ENCODE assay signal across 27 cellular contexts in the genomic region with DNA sequence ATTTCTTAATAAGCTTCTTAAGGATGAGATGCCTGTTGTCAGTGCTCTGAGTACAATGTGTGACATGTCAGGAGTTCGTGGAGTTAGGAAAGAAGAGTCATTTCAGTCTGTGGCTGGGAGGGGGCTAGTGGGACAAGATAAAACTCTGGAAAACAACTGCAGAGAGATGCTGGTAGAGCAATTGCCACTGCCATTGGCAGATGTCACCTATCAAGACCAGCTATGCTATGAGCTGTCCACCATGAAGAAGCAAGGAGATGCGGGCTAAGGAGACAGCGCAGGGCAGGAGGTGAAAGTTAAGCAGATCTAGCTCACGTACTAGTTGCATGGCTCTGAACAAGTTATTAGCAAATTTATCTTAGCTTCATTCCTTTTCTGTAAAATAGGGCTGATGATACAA.
"Had no signal": no experiment of that assay in that cellular context is flagged by ENCODE, and none has a peak within 500 bp of the region (broad histone marks: within the 10 kb centered on the region; RNA-seq: fewer than 3 reads in every experiment).

No MANE protein-coding gene starts in this region.

- H3K27me3 ChIP-seq: adrenal gland, body of pancreas, cardiac muscle cell, colonic mucosa had no signal

- H3K36me3 ChIP-seq: adrenal gland, cardiac muscle cell, colonic mucosa had no signal

- DNase-seq: activated CD4-positive, alpha-beta T cell treated with anti-CD3 and anti-CD28 coated beads, Interleukin-2, amount 10 ng/mL, durations not matched to agents 7 days and 5 days; activated CD4-positive, alpha-beta T cell treated with anti-CD3 and anti-CD28 coated beads, Interleukin-2, amount 50 U/mL, for 48 hours; activated CD4-positive, CD25-positive, alpha-beta regulatory T cell; activated CD4-positive, CD25-positive, alpha-beta regulatory T cell treated with anti-CD3 and anti-CD28 coated beads, Interleukin-2, amount 50 U/mL, for 72 hours; activated CD8-positive, alpha-beta memory T cell treated with anti-CD3 and anti-CD28 coated beads for 24 hours; activated CD8-positive, alpha-beta T cell treated with anti-CD3 and anti-CD28 coated beads for 36 hours; activated effector memory CD4-positive, alpha-beta T cell treated with anti-CD3 and anti-CD28 coated beads, Interleukin-2, amount 50 U/mL, for 16 hours; activated naive CD4-positive, alpha-beta T cell treated with anti-CD3 and anti-CD28 coated beads for 36 hours; activated naive CD8-positive, alpha-beta T cell treated with anti-CD3 and anti-CD28 coated beads for 36 hours; activated naive CD8-positive, alpha-beta T cell treated with anti-CD3 and anti-CD28 coated beads, Interleukin-2, amount 50 U/mL, for 24 hours; adrenal gland; amygdala; aorta; body of pancreas; central memory CD4-positive, alpha-beta T cell; cerebellar nuclear complex; colonic mucosa; effector memory CD4-positive, alpha-beta T cell; endodermal cell; T-helper 2 cell had no signal

- H3K4me1 Mint-ChIP-seq: activated naive CD4-positive, alpha-beta T cell treated with anti-CD3 and anti-CD28 coated beads, Interleukin-2, amount 50 U/mL, for 24 hours; endodermal cell had no signal

- H3K9me3 Mint-ChIP-seq: activated CD4-positive, alpha-beta T cell treated with anti-CD3 and anti-CD28 coated beads, Interleukin-2, amount 10 ng/mL, durations not matched to agents 7 days and 5 days; activated CD8-positive, alpha-beta T cell treated with anti-CD3 and anti-CD28 coated beads for 36 hours; activated naive CD4-positive, alpha-beta T cell treated with anti-CD3 and anti-CD28 coated beads for 36 hours; activated naive CD4-positive, alpha-beta T cell treated with anti-CD3 and anti-CD28 coated beads, Interleukin-2, amount 50 U/mL, for 24 hours; activated naive CD8-positive, alpha-beta T cell treated with anti-CD3 and anti-CD28 coated beads for 36 hours; activated naive CD8-positive, alpha-beta T cell treated with anti-CD3 and anti-CD28 coated beads, Interleukin-2, amount 50 U/mL, for 24 hours; activated T-helper 1 cell treated with anti-CD3 and anti-CD28 coated beads, Interleukin-12 subunit alpha, Interleukin-12 subunit beta, Interleukin-2, Interleukin-4 antibody, amounts not matched to agents 30 ng/mL and 10 ng/mL and 1 ng/mL, durations not matched to agents 14 hours and 24 hours and 36 hours; activated T-helper 2 cell treated with anti-CD3 and anti-CD28 coated beads, Interferon-gamma antibody, Interleukin-2, Interleukin-4, amounts not matched to agents 10 μg/mL and 5 μg/mL and 100 μg/mL, durations not matched to agents 14 hours and 24 hours and 36 hours; endodermal cell had no signal

- H3K27ac ChIP-seq: adrenal gland, body of pancreas, cardiac muscle cell, colonic mucosa had no signal

- H3K9me3 ChIP-seq: adrenal gland, body of pancreas, colonic mucosa had no signal

- H3K36me3 Mint-ChIP-seq: activated naive CD4-positive, alpha-beta T cell treated with anti-CD3 and anti-CD28 coated beads, Interleukin-2, amount 50 U/mL, for 24 hours; activated naive CD8-positive, alpha-beta T cell treated with anti-CD3 and anti-CD28 coated beads for 36 hours had no signal

- H3K27me3 Mint-ChIP-seq: activated CD4-positive, alpha-beta T cell treated with anti-CD3 and anti-CD28 coated beads, Interleukin-2, amount 10 ng/mL, durations not matched to agents 7 days and 5 days; activated naive CD4-positive, alpha-beta T cell treated with anti-CD3 and anti-CD28 coated beads, Interleukin-2, amount 50 U/mL, for 24 hours had no signal

- ATAC-seq: activated CD8-positive, alpha-beta T cell treated with anti-CD3 and anti-CD28 coated beads for 36 hours; activated naive CD8-positive, alpha-beta T cell treated with anti-CD3 and anti-CD28 coated beads, Interleukin-2, amount 50 U/mL, for 24 hours; body of pancreas; esophagus mucosa had no signal

- H3K4me3 ChIP-seq: adrenal gland, body of pancreas, cardiac muscle cell, colonic mucosa had no signal

- H3K4me1 ChIP-seq: adrenal gland had no signal

- H3K27ac Mint-ChIP-seq: activated CD4-positive, alpha-beta T cell treated with anti-CD3 and anti-CD28 coated beads for 36 hours; activated CD4-positive, alpha-beta T cell treated with anti-CD3 and anti-CD28 coated beads, Interleukin-2, amount 10 ng/mL, durations not matched to agents 7 days and 5 days; activated CD8-positive, alpha-beta T cell treated with anti-CD3 and anti-CD28 coated beads for 36 hours; activated naive CD4-positive, alpha-beta T cell treated with anti-CD3 and anti-CD28 coated beads for 36 hours; activated naive CD4-positive, alpha-beta T cell treated with anti-CD3 and anti-CD28 coated beads, Interleukin-2, amount 50 U/mL, for 24 hours; activated naive CD8-positive, alpha-beta T cell treated with anti-CD3 and anti-CD28 coated beads for 36 hours; activated naive CD8-positive, alpha-beta T cell treated with anti-CD3 and anti-CD28 coated beads, Interleukin-2, amount 50 U/mL, for 24 hours; activated T-helper 1 cell treated with anti-CD3 and anti-CD28 coated beads, Interleukin-12 subunit alpha, Interleukin-12 subunit beta, Interleukin-2, Interleukin-4 antibody, amounts not matched to agents 30 ng/mL and 10 ng/mL and 1 ng/mL, durations not matched to agents 14 hours and 24 hours and 36 hours; activated T-helper 2 cell treated with anti-CD3 and anti-CD28 coated beads, Interferon-gamma antibody, Interleukin-2, Interleukin-4, amounts not matched to agents 10 μg/mL and 5 μg/mL and 100 μg/mL, durations not matched to agents 14 hours and 24 hours and 36 hours; endodermal cell had no signal

- H3K4me3 Mint-ChIP-seq: activated CD4-positive, alpha-beta T cell treated with anti-CD3 and anti-CD28 coated beads for 36 hours; activated CD4-positive, alpha-beta T cell treated with anti-CD3 and anti-CD28 coated beads, Interleukin-2, amount 10 ng/mL, durations not matched to agents 7 days and 5 days; activated CD8-positive, alpha-beta T cell treated with anti-CD3 and anti-CD28 coated beads for 36 hours; activated naive CD4-positive, alpha-beta T cell treated with anti-CD3 and anti-CD28 coated beads for 36 hours; activated naive CD4-positive, alpha-beta T cell treated with anti-CD3 and anti-CD28 coated beads, Interleukin-2, amount 50 U/mL, for 24 hours; activated naive CD8-positive, alpha-beta T cell treated with anti-CD3 and anti-CD28 coated beads for 36 hours; activated naive CD8-positive, alpha-beta T cell treated with anti-CD3 and anti-CD28 coated beads, Interleukin-2, amount 50 U/mL, for 24 hours; activated T-helper 1 cell treated with anti-CD3 and anti-CD28 coated beads, Interleukin-12 subunit alpha, Interleukin-12 subunit beta, Interleukin-2, Interleukin-4 antibody, amounts not matched to agents 30 ng/mL and 10 ng/mL and 1 ng/mL, durations not matched to agents 14 hours and 24 hours and 36 hours; endodermal cell had no signal

- FAIRE-seq: frontal cortex had no signal
